ENCODE assay signal across 8 cellular contexts in the genomic region with DNA sequence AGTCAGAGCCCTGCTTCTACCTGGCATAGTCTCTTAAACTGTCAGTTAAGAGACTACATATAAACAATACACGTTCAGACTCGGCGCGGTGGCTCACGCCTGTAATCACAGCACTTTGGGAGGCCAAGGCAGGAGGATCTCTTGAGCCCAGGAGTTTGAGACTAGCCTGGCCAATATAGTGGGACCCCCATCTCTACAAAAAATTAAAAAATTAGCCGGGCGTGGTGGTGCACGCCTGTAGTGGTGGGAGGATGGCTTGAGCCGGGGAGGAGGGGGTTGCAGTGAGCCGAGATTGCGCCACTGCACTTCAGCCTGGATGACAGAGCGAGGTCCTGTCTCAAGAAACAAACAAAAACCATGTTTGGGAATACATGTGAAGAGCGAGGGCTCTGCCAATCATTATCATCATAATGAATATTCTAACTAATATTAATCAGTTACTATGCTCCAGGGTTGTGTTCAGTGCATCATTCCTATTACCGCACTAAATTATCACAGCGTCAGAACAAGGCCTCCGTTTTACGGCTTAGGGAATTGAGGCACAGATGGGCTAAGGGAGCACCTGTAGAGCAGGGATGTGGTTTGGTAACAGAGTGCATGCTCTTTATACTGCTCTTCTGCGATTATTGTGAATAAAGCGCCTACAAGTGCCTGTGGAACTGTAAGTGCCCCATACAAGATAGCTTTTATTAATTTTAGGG. TPM values are rescaled to one million over a fixed set of nuclear protein-coding genes. Genes with fewer than 3 reads are reported as not detected.
DNase-seq lines count a peak whose midpoint lies in the region; TF ChIP-seq lines count a peak whose summit lies in the region.

No MANE protein-coding gene starts in this region.

- H3K27me3 Mint-ChIP-seq in T-helper 1 cell treated with Interleukin-12 subunit alpha and Interleukin-12 subunit beta and Interleukin-4 antibody, amounts not matched to agents 30 μg/mL and 1 μg/mL, for 36 hours (ENCODE audit: low read depth): no peaks in the 10 kb centered on the region

- H3K9me3 ChIP-seq in iPS-20b (ENCODE audit: insufficient read depth, low read depth, low read length): no peaks in the 10 kb centered on the region
- no peaks in the 10 kb centered on the region for H3K9me3 ChIP-seq in suprapubic skin

- H3K36me3 ChIP-seq in iPS-20b (ENCODE audit: insufficient read depth, low read depth, low read length) (peaks cover 25% of the 10 kb centered on the region), suprapubic skin (no peaks in the 10 kb centered on the region)

- H3K36me3 Mint-ChIP-seq in T-helper 1 cell treated with Interleukin-12 subunit alpha and Interleukin-12 subunit beta and Interleukin-4 antibody, amounts not matched to agents 30 μg/mL and 1 μg/mL, for 36 hours (ENCODE audit: low read depth): peaks cover 17% of the 10 kb centered on the region

- H3K9ac ChIP-seq in iPS-20b (ENCODE audit: low read depth, low read length): no peak overlapping the region

- no peaks in the 10 kb centered on the region for H3K9me3 Mint-ChIP-seq in T-helper 1 cell treated with Interleukin-12 subunit alpha and Interleukin-12 subunit beta and Interleukin-4 antibody, amounts not matched to agents 30 μg/mL and 1 μg/mL, for 36 hours

- no peak for TF ChIP-seq CTCF in suprapubic skin (IDR thresholded peaks at IDR 0.05)

- TF ChIP-seq POLR2A in suprapubic skin (IDR thresholded peaks at IDR 0.05): no peak

- WGBS in suprapubic skin: 86% methylated on average over 19 of the region's 19 CpGs

- H3K4me1 ChIP-seq in iPS-20b (ENCODE audit: insufficient read depth, low read length) (peaks cover 14% of the 10 kb centered on the region), suprapubic skin (peaks cover 88% of the 10 kb centered on the region)

- DNase-seq in T-helper 1 cell: no peak
- DNase-seq in activated CD8-positive, alpha-beta memory T cell treated with anti-CD3 and anti-CD28 coated beads, Interleukin-2, amount 50 U/mL, for 48 hours: peak; percentile 54
- DNase-seq in suprapubic skin (ENCODE audit: low spot score in 2 of 2): no peak
- no peak for DNase-seq in NCI-H1105 treated with DMSO at 0.1 percent for 48 hours (lab: John Stamatoyannopoulos, UW)
- DNase-seq in iPS-NIHi7 (ENCODE audit: extremely low spot score): no peak
- DNase-seq in stimulated activated CD4-positive, alpha-beta T cell treated with anti-CD3 and anti-CD28 coated beads, Interleukin-1b, Interleukin-23, amount 100 ng/mL, for 48 hours: no peak

- peak overlapping the region; percentile 73 for H3K4me3 Mint-ChIP-seq in T-helper 1 cell treated with Interleukin-12 subunit alpha and Interleukin-12 subunit beta and Interleukin-4 antibody, amounts not matched to agents 30 μg/mL and 1 μg/mL, for 36 hours

- peaks cover 39% of the 10 kb centered on the region for H3K4me1 Mint-ChIP-seq in T-helper 1 cell treated with Interleukin-12 subunit alpha and Interleukin-12 subunit beta and Interleukin-4 antibody, amounts not matched to agents 30 μg/mL and 1 μg/mL, for 36 hours (ENCODE audit: low read depth)

- no peak for TF ChIP-seq EP300 in suprapubic skin (IDR thresholded peaks at IDR 0.05)

- peak overlapping the region; percentile 26 for H3K27ac Mint-ChIP-seq in T-helper 1 cell treated with Interleukin-12 subunit alpha and Interleukin-12 subunit beta and Interleukin-4 antibody, amounts not matched to agents 30 μg/mL and 1 μg/mL, for 36 hours

- H3K27ac ChIP-seq in iPS-20b (ENCODE audit: low read length) (no peak overlapping the region), suprapubic skin (no peak overlapping the region)

- H3K4me3 ChIP-seq in iPS-20b (ENCODE audit: low read length): peak overlapping the region; percentile 34; the same call in 1 of the 2 replicates
- peak overlapping the region; percentile 74 for H3K4me3 ChIP-seq in suprapubic skin

- H3K27me3 ChIP-seq in iPS-20b (ENCODE audit: insufficient read depth, low read length): no peaks in the 10 kb centered on the region
- H3K27me3 ChIP-seq in suprapubic skin: no peaks in the 10 kb centered on the region

RNA-seq across cellular contexts. Expression of a gene that starts 0.8 kb away (rescaled TPM):
- total RNA-seq in suprapubic skin: 1 to 10 TPM in 2 of 4 donors, under 1 TPM in 2; 0.68 to 4.0 (median 1.2) TPM

RNA-seq across cellular contexts. Expression of a gene that starts 1.9 kb away (rescaled TPM):
- 10 to 100 TPM; 51.8 to 68.7 (median 63.3) TPM for total RNA-seq in suprapubic skin

RNA-seq across cellular contexts. Expression of a gene that starts 40.4 kb away (rescaled TPM):
- 10 to 100 TPM in 2 of 4 donors, 1 to 10 TPM in 2; 5.3 to 21.1 (median 14.3) TPM for total RNA-seq in suprapubic skin
